Comparison of ENCODE assay signal across 9 cellular contexts in genomic region chr5:75907651-75908050, GRCh38.
"Had no signal": no experiment of that assay in that cellular context is flagged by ENCODE, and none has a peak within 500 bp of the region (broad histone marks: within the 10 kb centered on the region; RNA-seq: fewer than 3 reads in every experiment).

No MANE protein-coding gene starts in this region.

- H3K4me2 ChIP-seq: GM23338 had no signal

- H3K4me1 ChIP-seq: HAP-1 had no signal

- H3K4me3 Mint-ChIP-seq: GM23338, H9, HFFc6 had no signal

- H2AFZ ChIP-seq: GM23248, GM23338 had no signal

- H3K9me3 ChIP-seq: HAP-1 had no signal

- H3K27ac ChIP-seq: GM23248 had no signal

- ATAC-seq: GM23338, HCT116 had no signal

- H3K9ac ChIP-seq: GM23248 had no signal

- H3K4me1 Mint-ChIP-seq: GM23338, H9 had no signal

- H3K36me3 ChIP-seq: HAP-1 had no signal

- H3K27ac Mint-ChIP-seq: GM23338, H9, HFFc6 had no signal

- H3K4me3 ChIP-seq: GM23248, GM23338, HAP-1 had no signal

- DNase-seq: GM23248, GOT3, H7, H9, HCEC 1CT, HFFc6 had no signal
